In the genomic region with DNA sequence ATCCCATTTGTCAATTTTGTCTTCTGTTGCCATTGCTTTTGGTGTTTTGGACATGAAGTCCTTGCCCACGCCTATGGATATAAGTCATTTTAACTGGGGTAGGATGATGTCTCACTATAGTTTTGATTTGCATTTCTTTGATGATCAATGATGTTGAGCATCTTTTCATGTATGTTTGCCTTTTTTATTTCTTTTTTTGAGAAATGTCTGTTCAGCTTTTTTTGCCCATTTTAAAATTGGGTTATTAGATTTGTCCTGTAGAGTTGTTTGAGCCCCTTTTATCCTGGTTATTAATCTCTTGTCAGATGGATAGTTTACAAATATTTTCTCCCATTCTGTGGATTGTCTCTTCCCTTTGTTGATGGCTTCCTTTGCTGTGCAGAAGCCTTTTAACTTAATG, we compare ENCODE assay signal across 3 cellular contexts.
TF ChIP-seq lines count a peak whose summit lies in the region.

No MANE protein-coding gene starts in this region.

TF ChIP-seq in HepG2, 621 proteins besides CTCF, POLR2A, EP300 and RAD21:
- TF ChIP-seq ZNF362 (CRISPR knock-in tag; IDR thresholded peaks at IDR 0.05; ENCODE audit: borderline replicate concordance) = no peak
- 0 out of 4 replicates have a peak, but pooled peaks have one; percentile 18 to 21 for TF ChIP-seq MAFK (conservative IDR thresholded peaks at IDR 0.05 in 1 of 2, IDR thresholded peaks at IDR 0.05 in 1 of 2; ENCODE audit: low read length in 2 of 2)

TF ChIP-seq in A549, 52 proteins besides CTCF, POLR2A, EP300 and RAD21 (continued from another document):
- TF ChIP-seq USF2 (IDR thresholded peaks at IDR 0.05) (no peak), MAFK (IDR thresholded peaks at IDR 0.05; ENCODE audit: partially characterized antibody) (peak; percentile 47), NR3C1 (IDR thresholded peaks at IDR 0.05) (no peak), HMGXB4 (CRISPR knock-in tag; IDR thresholded peaks at IDR 0.05; ENCODE audit: borderline replicate concordance) (no peak)
TF ChIP-seq in A549: peak in this region for 1.

TF ChIP-seq in K562, 482 proteins besides CTCF, POLR2A, EP300 and RAD21 (continued from another document):
- no peak for TF ChIP-seq POLR3G (IDR thresholded peaks at IDR 0.05; ENCODE audit: extremely low read depth, insufficient read length, insufficient replicate concordance)
- no peak for TF ChIP-seq HDAC8 (tag; IDR thresholded peaks at IDR 0.05)
- no peak for TF ChIP-seq TBL1XR1 (IDR thresholded peaks at IDR 0.05; ENCODE audit: low read length in 2 of 2)
- TF ChIP-seq HDAC2 (IDR thresholded peaks at IDR 0.05) = no peak
- no peak for TF ChIP-seq USF2 (CRISPR knock-in tag; IDR thresholded peaks at IDR 0.05)
- TF ChIP-seq PTTG1 (tag; IDR thresholded peaks at IDR 0.05; ENCODE audit: low read depth) = no peak
- TF ChIP-seq, protein P1, sequence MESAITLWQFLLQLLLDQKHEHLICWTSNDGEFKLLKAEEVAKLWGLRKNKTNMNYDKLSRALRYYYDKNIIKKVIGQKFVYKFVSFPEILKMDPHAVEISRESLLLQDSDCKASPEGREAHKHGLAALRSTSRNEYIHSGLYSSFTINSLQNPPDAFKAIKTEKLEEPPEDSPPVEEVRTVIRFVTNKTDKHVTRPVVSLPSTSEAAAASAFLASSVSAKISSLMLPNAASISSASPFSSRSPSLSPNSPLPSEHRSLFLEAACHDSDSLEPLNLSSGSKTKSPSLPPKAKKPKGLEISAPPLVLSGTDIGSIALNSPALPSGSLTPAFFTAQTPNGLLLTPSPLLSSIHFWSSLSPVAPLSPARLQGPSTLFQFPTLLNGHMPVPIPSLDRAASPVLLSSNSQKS (CRISPR knock-in tag; IDR thresholded peaks at IDR 0.05) = no peak
- TF ChIP-seq MAFG (tag; conservative IDR thresholded peaks at IDR 0.05) = 0 out of 2 replicates have a peak, but pooled peaks have one; percentile 10
- TF ChIP-seq ZNF316 (IDR thresholded peaks at IDR 0.05) = peak; percentile 69
- TF ChIP-seq ZNF134 (CRISPR knock-in tag; conservative IDR thresholded peaks at IDR 0.05) = no peak
- TF ChIP-seq, protein P2, sequence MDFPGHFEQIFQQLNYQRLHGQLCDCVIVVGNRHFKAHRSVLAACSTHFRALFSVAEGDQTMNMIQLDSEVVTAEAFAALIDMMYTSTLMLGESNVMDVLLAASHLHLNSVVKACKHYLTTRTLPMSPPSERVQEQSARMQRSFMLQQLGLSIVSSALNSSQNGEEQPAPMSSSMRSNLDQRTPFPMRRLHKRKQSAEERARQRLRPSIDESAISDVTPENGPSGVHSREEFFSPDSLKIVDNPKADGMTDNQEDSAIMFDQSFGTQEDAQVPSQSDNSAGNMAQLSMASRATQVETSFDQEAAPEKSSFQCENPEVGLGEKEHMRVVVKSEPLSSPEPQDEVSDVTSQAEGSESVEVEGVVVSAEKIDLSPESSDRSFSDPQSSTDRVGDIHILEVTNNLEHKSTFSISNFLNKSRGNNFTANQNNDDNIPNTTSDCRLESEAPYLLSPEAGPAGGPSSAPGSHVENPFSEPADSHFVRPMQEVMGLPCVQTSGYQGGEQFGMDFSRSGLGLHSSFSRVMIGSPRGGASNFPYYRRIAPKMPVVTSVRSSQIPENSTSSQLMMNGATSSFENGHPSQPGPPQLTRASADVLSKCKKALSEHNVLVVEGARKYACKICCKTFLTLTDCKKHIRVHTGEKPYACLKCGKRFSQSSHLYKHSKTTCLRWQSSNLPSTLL (IDR thresholded peaks at IDR 0.05) = no peak
- no peak for TF ChIP-seq ELK1 (CRISPR knock-in tag; IDR thresholded peaks at IDR 0.05)
- TF ChIP-seq RAD51 (IDR thresholded peaks at IDR 0.05; ENCODE audit: borderline replicate concordance, low read depth) = no peak
- no peak for TF ChIP-seq FOXA3 (CRISPR knock-in tag; conservative IDR thresholded peaks at IDR 0.05 in 1 of 2, IDR thresholded peaks at IDR 0.05 in 1 of 2)
- no peak for TF ChIP-seq ZNF121 (CRISPR knock-in tag; conservative IDR thresholded peaks at IDR 0.05)
- TF ChIP-seq ZFP36 (IDR thresholded peaks at IDR 0.05; ENCODE audit: low read depth, low read length, partially characterized antibody) = no peak
